In the genomic region with DNA sequence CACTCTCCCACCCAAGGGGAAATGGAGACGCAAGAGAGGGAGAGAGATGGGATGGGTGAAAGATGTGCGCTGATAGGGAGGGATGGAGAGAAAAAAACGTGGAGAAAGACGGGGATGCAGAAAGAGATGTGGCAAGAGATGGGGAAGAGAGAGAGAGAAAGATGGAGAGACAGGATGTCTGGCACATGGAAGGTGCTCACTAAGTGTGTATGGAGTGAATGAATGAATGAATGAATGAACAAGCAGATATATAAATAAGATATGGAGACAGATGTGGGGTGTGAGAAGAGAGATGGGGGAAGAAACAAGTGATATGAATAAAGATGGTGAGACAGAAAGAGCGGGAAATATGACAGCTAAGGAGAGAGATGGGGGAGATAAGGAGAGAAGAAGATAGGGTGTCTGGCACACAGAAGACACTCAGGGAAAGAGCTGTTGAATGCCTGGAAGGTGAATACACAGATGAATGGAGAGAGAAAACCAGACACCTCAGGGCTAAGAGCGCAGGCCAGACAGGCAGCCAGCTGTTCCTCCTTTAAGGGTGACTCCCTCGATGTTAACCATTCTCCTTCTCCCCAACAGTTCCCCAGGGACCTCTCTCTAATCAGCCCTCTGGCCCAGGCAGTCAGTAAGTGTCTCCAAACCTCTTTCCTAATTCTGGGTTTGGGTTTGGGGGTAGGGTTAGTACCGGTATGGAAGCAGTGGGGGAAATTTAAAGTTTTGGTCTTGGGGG, we compare ENCODE assay signal across 11 cellular contexts. TPM values are rescaled to one million over a fixed set of nuclear protein-coding genes. Genes with fewer than 3 reads are reported as not detected.
DNase-seq lines count a peak whose midpoint lies in the region; ATAC-seq and TF ChIP-seq lines count a peak whose summit lies in the region.
"Had no signal": no experiment of that assay in that cellular context is flagged by ENCODE, and none has a peak within 500 bp of the region (broad histone marks: within the 10 kb centered on the region; RNA-seq: fewer than 3 reads in every experiment).

No MANE protein-coding gene starts in this region.

- H3K36me3 ChIP-seq in left ventricle myocardium inferior (no peaks in the 10 kb centered on the region), lower lobe of right lung (no peaks in the 10 kb centered on the region), urinary bladder (ENCODE audit: insufficient read depth) (no peaks in the 10 kb centered on the region), smooth muscle cell (ENCODE audit: low read depth) (no peaks in the 10 kb centered on the region)

- peaks cover 74% of the 10 kb centered on the region for H3K36me3 Mint-ChIP-seq in activated CD8-positive, alpha-beta T cell treated with anti-CD3 and anti-CD28 coated beads for 36 hours (ENCODE audit: low read depth)

- peak overlapping the region; percentile 60 for H3K4me3 ChIP-seq in left ventricle myocardium inferior
- peak overlapping the region; percentile 53 for H3K4me3 ChIP-seq in lower lobe of right lung
- H3K4me3 ChIP-seq in urinary bladder (ENCODE audit: low read depth, low read length) = peak overlapping the region; percentile 1
- H3K4me3 ChIP-seq in smooth muscle cell = no peak overlapping the region

- peak overlapping the region; percentile 97 for H3K27ac Mint-ChIP-seq in activated CD8-positive, alpha-beta T cell treated with anti-CD3 and anti-CD28 coated beads for 36 hours

- H3K4me3 Mint-ChIP-seq in activated CD8-positive, alpha-beta T cell treated with anti-CD3 and anti-CD28 coated beads for 36 hours = peak overlapping the region; percentile 96

- no peaks in the 10 kb centered on the region for H3F3A ChIP-seq in smooth muscle cell (ENCODE audit: low read depth)

- in situ Hi-C loops in KBM-7 (cut with MboI; ENCODE audit: low pct_unique_long_range_greater_than_20kb, low sequenced_read_pairs) = no loop called here

- peaks cover 49% of the 10 kb centered on the region for H3K4me1 Mint-ChIP-seq in activated CD8-positive, alpha-beta T cell treated with anti-CD3 and anti-CD28 coated beads for 36 hours (ENCODE audit: low read depth)

- peak overlapping the region; percentile 62 for H3K27ac ChIP-seq in left ventricle myocardium inferior (replicated peaks)
- peak overlapping the region; percentile 61 for H3K27ac ChIP-seq in lower lobe of right lung
- no peak overlapping the region for H3K27ac ChIP-seq in urinary bladder (ENCODE audit: low read depth)
- H3K27ac ChIP-seq in smooth muscle cell (ENCODE audit: low read depth) = no peak overlapping the region

- POLR2A ChIA-PET in activated CD8-positive, alpha-beta T cell treated with anti-CD3 and anti-CD28 coated beads for 36 hours (lab: Charles Lee) = interaction anchor here (0.7 to 35.7 kb wide), 13 partner anchors 6 to 127 kb away, joined by 3 to 1181 read pairs (median 6); a partner anchor contains a TSS

- intact Hi-C loops in left ventricle myocardium inferior (cut with micrococcal nuclease) (no loop called here), cardiac septum (cut with DNase I) (no loop called here), lower lobe of right lung (cut with DNase I) (no loop called here)
- intact Hi-C loops in activated CD8-positive, alpha-beta T cell treated with anti-CD3 and anti-CD28 coated beads for 36 hours (cut with micrococcal nuclease) = loop anchor here (2.0 kb wide), 1 partner anchor 17 kb away; no protein-coding TSS in a partner anchor

- H3K9me3 Mint-ChIP-seq in activated CD8-positive, alpha-beta T cell treated with anti-CD3 and anti-CD28 coated beads for 36 hours = no peaks in the 10 kb centered on the region

- no peak overlapping the region for H3K4me2 ChIP-seq in smooth muscle cell

- H3K79me2 ChIP-seq in smooth muscle cell (ENCODE audit: low read depth) = no peaks in the 10 kb centered on the region

- H3K27me3 ChIP-seq in left ventricle myocardium inferior (ENCODE audit: low read depth) = no peaks in the 10 kb centered on the region
- H3K27me3 ChIP-seq in lower lobe of right lung (ENCODE audit: low read depth) = no peaks in the 10 kb centered on the region
- no peaks in the 10 kb centered on the region for H3K27me3 ChIP-seq in smooth muscle cell (ENCODE audit: low read depth)

- peaks cover 19% of the 10 kb centered on the region for H3K4me1 ChIP-seq in left ventricle myocardium inferior
- H3K4me1 ChIP-seq in lower lobe of right lung = peaks cover 17% of the 10 kb centered on the region
- H3K4me1 ChIP-seq in urinary bladder (ENCODE audit: insufficient read depth) = no peaks in the 10 kb centered on the region
- H3K4me1 ChIP-seq in smooth muscle cell (ENCODE audit: low read depth) = no peaks in the 10 kb centered on the region

- no peaks in the 10 kb centered on the region for H3K27me3 Mint-ChIP-seq in activated CD8-positive, alpha-beta T cell treated with anti-CD3 and anti-CD28 coated beads for 36 hours

- H3K9ac ChIP-seq in smooth muscle cell (ENCODE audit: low read depth) = no peak overlapping the region

- H3K9me3 ChIP-seq in left ventricle myocardium inferior (replicated peaks) (no peaks in the 10 kb centered on the region), lower lobe of right lung (no peaks in the 10 kb centered on the region), smooth muscle cell (replicated peaks; ENCODE audit: low read depth) (no peaks in the 10 kb centered on the region)

- DNase-seq in left ventricle myocardium inferior (no peak), cardiac septum (ENCODE audit: low spot score) (no peak), lower lobe of right lung (no peak), smooth muscle cell (lab: John Stamatoyannopoulos, UW; ENCODE audit: unreplicated experiment) (no peak), KBM-7 (no peak)
- no peak for DNase-seq in activated CD8-positive, alpha-beta T cell treated with anti-CD3 and anti-CD28 coated beads for 36 hours
- DNase-seq: COR-L47, dermis blood vessel endothelial cell, SHP77 had no signal

- 63% methylated on average over 8 of the region's 8 CpGs for WGBS in urinary bladder
- 75% methylated on average over 8 of the region's 8 CpGs for WGBS in smooth muscle cell (ENCODE audit: low lambda C conversion rate)

- TF ChIP-seq CTCF in left ventricle myocardium inferior (IDR thresholded peaks at IDR 0.05; ENCODE audit: borderline replicate concordance) (no peak), lower lobe of right lung (IDR thresholded peaks at IDR 0.05) (no peak), smooth muscle cell (IDR thresholded peaks at IDR 0.05; ENCODE audit: borderline replicate concordance, insufficient read depth, poor library complexity, severe bottlenecking) (no peak)
- TF ChIP-seq CTCF in activated CD8-positive, alpha-beta T cell treated with anti-CD3 and anti-CD28 coated beads for 36 hours (IDR thresholded peaks at IDR 0.05) = no peak

- H4K20me1 ChIP-seq in smooth muscle cell (ENCODE audit: low read depth) = no peaks in the 10 kb centered on the region

- ATAC-seq in activated CD8-positive, alpha-beta T cell treated with anti-CD3 and anti-CD28 coated beads for 36 hours = no peak
- ATAC-seq in lower lobe of right lung (no peak), HG02798 (IDR thresholded peaks at IDR 0.05; ENCODE audit: poor library complexity, unreplicated experiment) (no peak)

- H2AFZ ChIP-seq in smooth muscle cell (ENCODE audit: low read depth) = no peak overlapping the region

- CTCF ChIA-PET in activated CD8-positive, alpha-beta T cell treated with anti-CD3 and anti-CD28 coated beads for 36 hours (lab: Charles Lee) = interaction anchor here (1.8 to 56.2 kb wide), 4 partner anchors 15 to 83 kb away, joined by 5 to 2542 read pairs (median 1274); a partner anchor contains a TSS

RNA-seq across cellular contexts. Expression of a gene that starts 0.8 kb away (rescaled TPM):
- total RNA-seq in left ventricle myocardium inferior (0.47 TPM), cardiac septum (0.38 TPM), lower lobe of right lung (4.5 TPM), urinary bladder (not detected), smooth muscle cell (0.94 and 3.0 TPM in 2 replicates)
- 10 to 100 TPM; 89.2 to 92.5 TPM for total RNA-seq in activated CD8-positive, alpha-beta T cell treated with anti-CD3 and anti-CD28 coated beads for 36 hours
- polyA plus RNA-seq in urinary bladder (0.29 TPM), smooth muscle cell (1.5 and 2.4 TPM in 2 replicates)

RNA-seq across cellular contexts. Expression of a gene that starts 4.0 kb away (rescaled TPM):
- not detected for total RNA-seq in left ventricle myocardium inferior
- not detected for total RNA-seq in cardiac septum
- total RNA-seq in activated CD8-positive, alpha-beta T cell treated with anti-CD3 and anti-CD28 coated beads for 36 hours = 100 to 1,000 TPM; 713 to 724 TPM
- not detected for total RNA-seq in lower lobe of right lung
- not detected for total RNA-seq in urinary bladder
- polyA plus RNA-seq in urinary bladder = 0.06 TPM
- 1.8 TPM in 1 of 2 replicates, not detected in the other for total RNA-seq in smooth muscle cell
- polyA plus RNA-seq in smooth muscle cell = 0.74 TPM in 1 of 2 replicates, not detected in the other
- total RNA-seq: dermis blood vessel endothelial cell had no signal

RNA-seq across cellular contexts. Expression of a gene that starts 6.1 kb away (rescaled TPM):
- total RNA-seq in left ventricle myocardium inferior = 0.25 TPM
- 0.86 TPM for total RNA-seq in cardiac septum
- 100 to 1,000 TPM; 368 to 375 TPM for total RNA-seq in activated CD8-positive, alpha-beta T cell treated with anti-CD3 and anti-CD28 coated beads for 36 hours
- 10.0 TPM for total RNA-seq in lower lobe of right lung
- 2.1 TPM for total RNA-seq in urinary bladder
- 1.4 TPM for polyA plus RNA-seq in urinary bladder
- total RNA-seq in smooth muscle cell = 1.5 TPM in 1 of 2 replicates, not detected in the other
- polyA plus RNA-seq in smooth muscle cell = 0.75 and 6.3 TPM in 2 replicates

RNA-seq across cellular contexts. Expression of a gene that starts 10.0 kb away (rescaled TPM):
- 6.5 TPM for total RNA-seq in left ventricle myocardium inferior
- 5.4 TPM for total RNA-seq in cardiac septum
- 10 to 100 TPM; 40.4 to 43.6 TPM for total RNA-seq in activated CD8-positive, alpha-beta T cell treated with anti-CD3 and anti-CD28 coated beads for 36 hours
- 127 TPM for total RNA-seq in lower lobe of right lung
- total RNA-seq in urinary bladder = 4.2 TPM
- 10.6 TPM for polyA plus RNA-seq in urinary bladder
- total RNA-seq in smooth muscle cell = not detected in 2 replicates
- polyA plus RNA-seq in smooth muscle cell = 1.4 and 1.7 TPM in 2 replicates
- total RNA-seq: dermis blood vessel endothelial cell had no signal

RNA-seq across cellular contexts. Expression of a gene that starts 16.7 kb away (rescaled TPM):
- not detected for total RNA-seq in left ventricle myocardium inferior
- total RNA-seq in cardiac septum = not detected
- 10 to 100 TPM; 60.1 to 60.3 TPM for total RNA-seq in activated CD8-positive, alpha-beta T cell treated with anti-CD3 and anti-CD28 coated beads for 36 hours
- 2.6 TPM for total RNA-seq in lower lobe of right lung
- total RNA-seq in urinary bladder = not detected
- 0.20 TPM for polyA plus RNA-seq in urinary bladder
- total RNA-seq in smooth muscle cell = not detected in 2 replicates
- polyA plus RNA-seq in smooth muscle cell = 0.22 and 0.48 TPM in 2 replicates
- total RNA-seq: dermis blood vessel endothelial cell had no signal

Comparison
In these comparisons a context has a peak if more than half of its experiments do, and no peak if none do; other contexts are left out.
1. H3K27ac ChIP-seq: peak in left ventricle myocardium inferior (single experiment) and lower lobe of right lung (single experiment); none in urinary bladder (single experiment) and smooth muscle cell (single experiment).
2. RNA of a gene that starts 0.8 kb away (total RNA-seq): 89.2 to 92.5 TPM in activated CD8-positive, alpha-beta T cell treated with anti-CD3 and anti-CD28 coated beads for 36 hours; 4.5 TPM in lower lobe of right lung (single experiment), 0.94 to 3.0 TPM in smooth muscle cell, 0.47 TPM in left ventricle myocardium inferior (single experiment), 0.38 TPM in cardiac septum (single experiment) and not detected in urinary bladder (single experiment); every median in the first group is over 10 times any median in the second.
3. RNA of a gene that starts 4.0 kb away (total RNA-seq): 713 to 724 TPM in activated CD8-positive, alpha-beta T cell treated with anti-CD3 and anti-CD28 coated beads for 36 hours; not detected in lower lobe of right lung (single experiment), not detected in left ventricle myocardium inferior (single experiment), not detected in cardiac septum (single experiment), not detected in urinary bladder (single experiment) and 1.8 TPM in smooth muscle cell; every median in the first group is over 100 times any median in the second.
4. RNA of a gene that starts 6.1 kb away (total RNA-seq): 368 to 375 TPM in activated CD8-positive, alpha-beta T cell treated with anti-CD3 and anti-CD28 coated beads for 36 hours; 10.0 TPM in lower lobe of right lung (single experiment), 2.1 TPM in urinary bladder (single experiment), 0.86 TPM in cardiac septum (single experiment), 0.25 TPM in left ventricle myocardium inferior (single experiment) and 1.5 TPM in smooth muscle cell; every median in the first group is over 10 times any median in the second.